In the genomic region with DNA sequence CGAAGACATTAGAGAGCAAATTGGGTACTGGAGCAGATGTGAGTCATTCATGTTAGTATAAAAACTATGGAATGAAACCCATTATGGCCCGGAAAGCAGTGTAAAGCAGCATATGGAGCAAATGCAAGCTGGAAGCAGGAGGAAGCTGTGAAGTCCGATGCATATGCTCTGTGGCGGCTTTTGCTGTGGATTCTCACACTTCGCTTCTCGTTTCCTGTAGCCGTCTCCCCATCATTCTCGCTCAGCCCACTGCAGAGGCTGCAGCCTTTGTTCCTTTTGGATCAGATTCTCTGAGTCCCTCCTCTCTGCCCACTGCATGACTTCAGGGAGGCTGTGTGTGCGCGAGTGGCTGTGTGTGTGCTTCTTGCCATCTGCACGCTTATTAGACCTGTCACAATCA, we compare ENCODE assay signal across 31 cellular contexts. TPM values are rescaled to one million over a fixed set of nuclear protein-coding genes. Genes with fewer than 3 reads are reported as not detected.
"Had no signal": no experiment of that assay in that cellular context is flagged by ENCODE, and none has a peak within 500 bp of the region (broad histone marks: within the 10 kb centered on the region; RNA-seq: fewer than 3 reads in every experiment).

No MANE protein-coding gene starts in this region.

- H3K4me3 ChIP-seq: body of pancreas, MG63, SJCRH30, SK-N-MC had no signal

- H3K4me3 Mint-ChIP-seq: activated CD4-positive, alpha-beta memory T cell treated with anti-CD3 and anti-CD28 coated beads, Interleukin-2, amount 10 ng/mL, durations not matched to agents 7 days and 5 days; activated CD8-positive, alpha-beta memory T cell treated with anti-CD3 and anti-CD28 coated beads, Interleukin-2, amount 10 ng/mL, durations not matched to agents 7 days and 5 days; activated naive CD8-positive, alpha-beta T cell treated with anti-CD3 and anti-CD28 coated beads for 36 hours; activated T-cell treated with anti-CD3 and anti-CD28 coated beads, Interleukin-2, amount 50 U/mL, for 72 hours; activated T-helper 17 cell treated with anti-CD3 and anti-CD28 coated beads, Interleukin-2, amount 50 U/mL, for 72 hours had no signal

- H3K36me3 ChIP-seq: MG63, SJCRH30, WERI-Rb-1 had no signal

- H3K27ac Mint-ChIP-seq: activated CD4-positive, alpha-beta memory T cell treated with anti-CD3 and anti-CD28 coated beads, Interleukin-2, amount 10 ng/mL, durations not matched to agents 7 days and 5 days; activated CD8-positive, alpha-beta memory T cell treated with anti-CD3 and anti-CD28 coated beads, Interleukin-2, amount 10 ng/mL, durations not matched to agents 7 days and 5 days; activated naive CD8-positive, alpha-beta T cell treated with anti-CD3 and anti-CD28 coated beads for 36 hours; activated T-cell treated with anti-CD3 and anti-CD28 coated beads, Interleukin-2, amount 50 U/mL, for 72 hours; activated T-helper 17 cell treated with anti-CD3 and anti-CD28 coated beads, Interleukin-2, amount 50 U/mL, for 72 hours had no signal

- H3K4me1 ChIP-seq: SJCRH30 had no signal

- H3K36me3 Mint-ChIP-seq: activated CD8-positive, alpha-beta memory T cell treated with anti-CD3 and anti-CD28 coated beads, Interleukin-2, amount 10 ng/mL, durations not matched to agents 7 days and 5 days; activated naive CD8-positive, alpha-beta T cell treated with anti-CD3 and anti-CD28 coated beads for 36 hours had no signal

- ATAC-seq: activated CD8-positive, alpha-beta memory T cell treated with anti-CD3 and anti-CD28 coated beads, Interleukin-2, amount 10 ng/mL, durations not matched to agents 7 days and 5 days; activated T-cell treated with anti-CD3 and anti-CD28 coated beads, Interleukin-2, amount 50 U/mL, for 72 hours; activated T-helper 17 cell treated with anti-CD3 and anti-CD28 coated beads, Interleukin-2, amount 50 U/mL, for 72 hours; body of pancreas; Panc1 had no signal

- H3K9me3 Mint-ChIP-seq: activated CD4-positive, alpha-beta memory T cell treated with anti-CD3 and anti-CD28 coated beads, Interleukin-2, amount 10 ng/mL, durations not matched to agents 7 days and 5 days; activated naive CD8-positive, alpha-beta T cell treated with anti-CD3 and anti-CD28 coated beads for 36 hours; activated T-cell treated with anti-CD3 and anti-CD28 coated beads, Interleukin-2, amount 50 U/mL, for 72 hours; activated T-helper 17 cell treated with anti-CD3 and anti-CD28 coated beads, Interleukin-2, amount 50 U/mL, for 72 hours had no signal

- H3K9me3 ChIP-seq: body of pancreas, MG63, SJCRH30 had no signal

- H3K27ac ChIP-seq: body of pancreas, SJCRH30, SK-N-MC, WERI-Rb-1 had no signal

- FAIRE-seq: astrocyte had no signal

- DNase-seq: activated CD4-positive, alpha-beta memory T cell treated with anti-CD3 and anti-CD28 coated beads, Interleukin-2, amount 10 ng/mL, durations not matched to agents 7 days and 5 days; activated CD4-positive, alpha-beta T cell treated with anti-CD3 and anti-CD28 coated beads for 1 hour; activated CD4-positive, alpha-beta T cell treated with anti-CD3 and anti-CD28 coated beads for 48 hours; activated CD4-positive, CD25-positive, alpha-beta regulatory T cell; activated CD8-positive, alpha-beta memory T cell treated with anti-CD3 and anti-CD28 coated beads for 24 hours; activated CD8-positive, alpha-beta memory T cell treated with anti-CD3 and anti-CD28 coated beads, Interleukin-2, amount 10 ng/mL, durations not matched to agents 7 days and 5 days; activated CD8-positive, alpha-beta memory T cell treated with anti-CD3 and anti-CD28 coated beads, Interleukin-2, amount 50 U/mL, for 48 hours; activated effector memory CD4-positive, alpha-beta T cell treated with anti-CD3 and anti-CD28 coated beads, Interleukin-2, amount 50 U/mL, for 16 hours; activated naive CD4-positive, alpha-beta T cell; activated naive CD4-positive, alpha-beta T cell treated with anti-CD3 and anti-CD28 coated beads, Interleukin-2, amount 50 U/mL, for 16 hours; activated naive CD8-positive, alpha-beta T cell treated with anti-CD3 and anti-CD28 coated beads for 36 hours; activated T-cell treated with anti-CD3 and anti-CD28 coated beads, Interleukin-2, amount 50 U/mL, for 72 hours; body of pancreas; central memory CD4-positive, alpha-beta T cell; Kasumi-1; KG1; MG63; NCI-H1048; NCI-H1436 treated with DMSO at 0.1 percent for 48 hours; NCI-H1930; NCI-H2081 treated with DMSO at 0.1 percent for 48 hours; NCI-H345; NCI-H524 treated with DMSO at 0.1 percent for 48 hours; SHP77; SJCRH30; T1000; WERI-Rb-1 had no signal

RNA-seq across cellular contexts. Expression of gene GALNT14, which starts 3.3 kb away (rescaled TPM):
- total RNA-seq: activated CD4-positive, alpha-beta memory T cell treated with anti-CD3 and anti-CD28 coated beads, Interleukin-2, amount 10 ng/mL, durations not matched to agents 7 days and 5 days; SJCRH30 had no signal
